23 cellular contexts compared by ENCODE assay signal in the genomic region with DNA sequence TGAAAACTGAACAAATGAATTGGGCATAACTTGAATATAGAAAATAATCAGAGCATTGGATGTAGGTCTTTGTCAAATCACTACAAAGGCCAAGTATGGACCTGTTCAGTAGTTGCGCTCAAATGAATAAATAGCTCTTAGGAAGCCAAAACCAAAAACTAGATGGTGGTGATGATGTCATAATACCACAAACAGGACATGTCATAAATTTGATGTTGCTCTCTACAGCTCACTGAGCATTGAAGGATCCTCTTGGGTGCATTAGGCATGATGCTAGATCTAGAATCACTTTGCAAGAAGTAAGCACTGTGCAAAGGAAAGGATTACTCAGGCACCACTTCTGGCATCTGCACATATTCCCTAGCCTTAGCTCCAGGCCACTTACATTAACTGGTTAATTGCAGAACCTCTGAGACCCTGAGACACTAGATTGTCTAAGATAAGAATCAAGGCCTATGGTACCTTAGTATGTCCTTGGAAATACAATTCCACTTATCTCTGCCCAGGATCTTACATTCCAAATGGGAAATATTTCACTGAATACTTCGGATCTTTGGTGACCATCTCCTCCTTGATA. TPM values are rescaled to one million over a fixed set of nuclear protein-coding genes. Genes with fewer than 3 reads are reported as not detected.
"Had no signal": no experiment of that assay in that cellular context is flagged by ENCODE, and none has a peak within 500 bp of the region (broad histone marks: within the 10 kb centered on the region; RNA-seq: fewer than 3 reads in every experiment).

No MANE protein-coding gene starts in this region.

- H3K27me3 Mint-ChIP-seq: naive thymus-derived CD4-positive, alpha-beta T cell had no signal

- H3K4me3 Mint-ChIP-seq: endodermal cell; naive thymus-derived CD4-positive, alpha-beta T cell; nephron progenitor cell had no signal

- H3K27ac Mint-ChIP-seq: endodermal cell; naive thymus-derived CD4-positive, alpha-beta T cell; nephron progenitor cell had no signal

- H3K36me3 Mint-ChIP-seq: naive thymus-derived CD4-positive, alpha-beta T cell had no signal

- ATAC-seq: foreskin keratinocyte; left lobe of liver; naive thymus-derived CD4-positive, alpha-beta T cell; psoas muscle had no signal

- FAIRE-seq: endothelial cell of umbilical vein had no signal

- H3K79me2 ChIP-seq: hepatocyte, parathyroid adenoma had no signal

- H3K27me3 ChIP-seq: foreskin keratinocyte, hepatocyte, sigmoid colon had no signal

- H3K9me3 Mint-ChIP-seq: endodermal cell, nephron progenitor cell had no signal

- H3K4me1 ChIP-seq: foreskin keratinocyte, psoas muscle had no signal

- H3K27ac ChIP-seq: coronary artery, foreskin keratinocyte, hepatocyte, parathyroid adenoma, psoas muscle, sigmoid colon, skin epidermis had no signal

- H3K4me3 ChIP-seq: coronary artery, hepatocyte, psoas muscle, sigmoid colon, skin epidermis had no signal

- H3K36me3 ChIP-seq: sigmoid colon had no signal

- H3K4me2 ChIP-seq: hepatocyte had no signal

- H3K9ac ChIP-seq: parathyroid adenoma had no signal

- DNase-seq: effector CD4-positive, alpha-beta T cell; endodermal cell; erythroblast; foreskin keratinocyte; head of caudate nucleus; kidney glomerular epithelial cell; mammary epithelial cell; naive thymus-derived CD4-positive, alpha-beta T cell; nephron progenitor cell; psoas muscle; retina; sigmoid colon; stimulated activated CD4-positive, alpha-beta T cell treated with anti-CD3 and anti-CD28 coated beads, Interleukin-2, amount 100 ng/mL, for 24 hours; stimulated activated naive CD4-positive, alpha-beta T cell treated with Interleukin-2 at 50 U/mL for 16 hours had no signal

- H2AFZ ChIP-seq: hepatocyte, parathyroid adenoma had no signal

- H3K9me3 ChIP-seq: psoas muscle, sigmoid colon had no signal

RNA-seq across cellular contexts. Expression of a gene that starts 58.0 kb away (rescaled TPM):
- total RNA-seq: dermis microvascular lymphatic vessel endothelial cell; endothelial cell of umbilical vein; foreskin keratinocyte; left lobe of liver; mammary epithelial cell; mesenteric fat pad; mononuclear cell; naive thymus-derived CD4-positive, alpha-beta T cell had no signal
- polyA plus RNA-seq: endothelial cell of umbilical vein; foreskin keratinocyte; mammary epithelial cell; naive thymus-derived CD4-positive, alpha-beta T cell had no signal
